In genomic region chr18:11946756-11947155, GRCh38 we compare ENCODE assay signal across 8 cellular contexts. TPM values are rescaled to one million over a fixed set of nuclear protein-coding genes. Genes with fewer than 3 reads are reported as not detected.
A peak's percentile ranks its signal among the peaks of the same experiment; 100 is the strongest.
DNase-seq lines count a peak whose midpoint lies in the region; ATAC-seq and TF ChIP-seq lines count a peak whose summit lies in the region.

No MANE protein-coding gene starts in this region.

- no TSS peak for BruUV-seq in Caco-2 (replicated peaks; lab: Mats Ljungman, UMichigan)

- TF ChIP-seq CTCF in Caco-2 (IDR thresholded peaks at IDR 0.05; ENCODE audit: insufficient read depth in 1 of 2, low read depth in 1 of 2, low read length in 1 of 2, severe bottlenecking in 1 of 2, unreplicated experiment in 1 of 2) (no peak), chondrocyte (IDR thresholded peaks at IDR 0.05) (no peak), mucosa of descending colon (IDR thresholded peaks at IDR 0.05) (no peak)

- peak; percentile 26 for ATAC-seq in mucosa of descending colon
- ATAC-seq in GM21526 (IDR thresholded peaks at IDR 0.05; ENCODE audit: low FRiP score, unreplicated experiment) = no peak

- intact Hi-C loops in Caco-2 (cut with micrococcal nuclease; ENCODE audit: unreplicated experiment) = no loop called here
- intact Hi-C loops in mucosa of descending colon (cut with DNase I, micrococcal nuclease) = no loop called here

- H3K9me3 ChIP-seq in Caco-2 (no peaks in the 10 kb centered on the region), mucosa of descending colon (no peaks in the 10 kb centered on the region)

- DNase-seq in Caco-2 (no peak), LHCN-M2 (ENCODE audit: low read depth) (peak; percentile 71), chondrocyte (ENCODE audit: low spot score) (no peak), mucosa of descending colon (peak in 1 of 3 donors; percentile 31), NCI-H1436 treated with DMSO at 0.1 percent for 48 hours (lab: John Stamatoyannopoulos, UW) (no peak), nucleus accumbens (lab: John Stamatoyannopoulos, UW) (no peak), NCI-H2081 (lab: John Stamatoyannopoulos, UW) (no peak)

- no peaks in the 10 kb centered on the region for H3K27me3 ChIP-seq in Caco-2 (replicated peaks; ENCODE audit: control insufficient read depth, insufficient read depth, low read length)

- H3K27ac Mint-ChIP-seq in Caco-2 (ENCODE audit: unreplicated experiment) (peak overlapping the region; percentile 67), chondrocyte (ENCODE audit: unreplicated experiment) (peak overlapping the region; percentile 99)

- CTCF ChIA-PET in Caco-2 (lab: Charles Lee) = interaction anchor here (1.0 to 1.8 kb wide), 2 partner anchors 9 to 34 kb away, joined by 3 to 8 read pairs; partner anchors contain the start of gene IMPA2

- no peak overlapping the region for H3K4me3 ChIP-seq in Caco-2 (ENCODE audit: low read depth, low read length)
- H3K4me3 ChIP-seq in mucosa of descending colon = no peak overlapping the region

- H3K27me3 Mint-ChIP-seq in Caco-2 (ENCODE audit: insufficient read depth, unreplicated experiment) (no peaks in the 10 kb centered on the region), chondrocyte (ENCODE audit: low read depth) (no peaks in the 10 kb centered on the region)

- H3K36me3 Mint-ChIP-seq in Caco-2 (ENCODE audit: insufficient read depth, unreplicated experiment) (no peaks in the 10 kb centered on the region), chondrocyte (ENCODE audit: low read depth) (no peaks in the 10 kb centered on the region)

- H3K9me3 Mint-ChIP-seq in Caco-2 (ENCODE audit: unreplicated experiment) = no peaks in the 10 kb centered on the region
- H3K9me3 Mint-ChIP-seq in chondrocyte (ENCODE audit: low read depth) = no peaks in the 10 kb centered on the region

- H3K4me1 ChIP-seq in Caco-2 = peaks cover 21% of the 10 kb centered on the region
- peaks cover 19% of the 10 kb centered on the region for H3K4me1 ChIP-seq in mucosa of descending colon (ENCODE audit: low read depth)

- H3K36me3 ChIP-seq in Caco-2 (ENCODE audit: control insufficient read depth, insufficient read depth, low read length) (no peaks in the 10 kb centered on the region), mucosa of descending colon (ENCODE audit: low read depth) (no peaks in the 10 kb centered on the region)

- peak overlapping the region; percentile 24 for H3K4me3 Mint-ChIP-seq in Caco-2 (ENCODE audit: unreplicated experiment)
- H3K4me3 Mint-ChIP-seq in chondrocyte (ENCODE audit: unreplicated experiment) = peak overlapping the region; percentile 17

- POLR2A ChIA-PET in Caco-2 (lab: Charles Lee) = interaction anchor here (1.3 kb wide), 1 partner anchor 34 kb away, joined by 10 read pairs; the partner anchor contains the start of gene IMPA2

- H3K4me1 Mint-ChIP-seq in Caco-2 (ENCODE audit: low read depth, unreplicated experiment) (peaks cover 18% of the 10 kb centered on the region), chondrocyte (ENCODE audit: low read depth) (peaks cover 46% of the 10 kb centered on the region)

RNA-seq across cellular contexts. Expression of gene IMPA2, which starts 34.6 kb away (rescaled TPM):
- total RNA-seq in Caco-2 (2022) = 66.1 and 79.9 TPM in 2 replicates
- total RNA-seq in LHCN-M2 (2014; rRNA removed) = 15.9 and 16.8 TPM in 2 replicates
- polyA plus RNA-seq in LHCN-M2 (2012) = 15.2 TPM
- 10.8 to 25.1 TPM (median 10.9 TPM) in 3 replicates for total RNA-seq in chondrocyte
- 100 to 1,000 TPM in 2 of 3 donors, 10 to 100 TPM in 1; 58.0 to 152 (median 117) TPM for total RNA-seq in mucosa of descending colon

RNA-seq across cellular contexts. Expression of gene MPPE1, which starts 38.6 kb away (rescaled TPM):
- 47.4 and 52.6 TPM in 2 replicates for total RNA-seq in Caco-2 (2022)
- total RNA-seq in LHCN-M2 (2014; rRNA removed) = 28.9 and 29.0 TPM in 2 replicates
- polyA plus RNA-seq in LHCN-M2 (2012) = 15.6 TPM
- 37.7 to 40.4 TPM (median 38.2 TPM) in 3 replicates for total RNA-seq in chondrocyte
- total RNA-seq in mucosa of descending colon = 100 to 1,000 TPM in 1 of 3 donors, 10 to 100 TPM in 2; 56.7 to 103 (median 68.8) TPM
